10 cellular contexts compared by ENCODE assay signal in genomic region chr12:75177997-75178396, GRCh38. TPM values are rescaled to one million over a fixed set of nuclear protein-coding genes. Genes with fewer than 3 reads are reported as not detected.
A peak's percentile ranks its signal among the peaks of the same experiment; 100 is the strongest.
DNase-seq lines count a peak whose midpoint lies in the region; FAIRE-seq and TF ChIP-seq lines count a peak whose summit lies in the region.
"Had no signal": no experiment of that assay in that cellular context is flagged by ENCODE, and none has a peak within 500 bp of the region (broad histone marks: within the 10 kb centered on the region; RNA-seq: fewer than 3 reads in every experiment).

No MANE protein-coding gene starts in this region.

- peaks cover 2% of the 10 kb centered on the region for H3K27me3 Mint-ChIP-seq in activated CD4-positive, alpha-beta memory T cell treated with anti-CD3 and anti-CD28 coated beads, Interleukin-2, amount 10 ng/mL, durations not matched to agents 7 days and 5 days

- no peak overlapping the region for H3K27ac Mint-ChIP-seq in activated CD4-positive, alpha-beta memory T cell treated with anti-CD3 and anti-CD28 coated beads, Interleukin-2, amount 10 ng/mL, durations not matched to agents 7 days and 5 days

- no peak for TF ChIP-seq POLR2A in H54 (IDR thresholded peaks at IDR 0.05; ENCODE audit: low read depth, low read length)

- no peaks in the 10 kb centered on the region for H3K36me3 Mint-ChIP-seq in activated CD4-positive, alpha-beta memory T cell treated with anti-CD3 and anti-CD28 coated beads, Interleukin-2, amount 10 ng/mL, durations not matched to agents 7 days and 5 days (ENCODE audit: low read depth)

- CTCF ChIA-PET in activated CD4-positive, alpha-beta memory T cell treated with anti-CD3 and anti-CD28 coated beads, Interleukin-2, amount 10 ng/mL, durations not matched to agents 7 days and 5 days (lab: Charles Lee), result no interaction called here

- H3K4me1 Mint-ChIP-seq in activated CD4-positive, alpha-beta memory T cell treated with anti-CD3 and anti-CD28 coated beads, Interleukin-2, amount 10 ng/mL, durations not matched to agents 7 days and 5 days, result no peaks in the 10 kb centered on the region

- H3K4me3 Mint-ChIP-seq in activated CD4-positive, alpha-beta memory T cell treated with anti-CD3 and anti-CD28 coated beads, Interleukin-2, amount 10 ng/mL, durations not matched to agents 7 days and 5 days, result no peak overlapping the region

- no peaks in the 10 kb centered on the region for H3K9me3 Mint-ChIP-seq in activated CD4-positive, alpha-beta memory T cell treated with anti-CD3 and anti-CD28 coated beads, Interleukin-2, amount 10 ng/mL, durations not matched to agents 7 days and 5 days

- FAIRE-seq in H54 (lab: Jason Lieb, UNC), result peak; percentile 98

- DNase-seq in DMS53 (lab: John Stamatoyannopoulos, UW), result peak; percentile 87
- peak; percentile 9 for DNase-seq in H54 (ENCODE audit: insufficient read length, low spot score)
- peak; percentile 12 for DNase-seq in NCI-H2171 (lab: John Stamatoyannopoulos, UW)
- peak; percentile 85 for DNase-seq in fibroblast of villous mesenchyme (ENCODE audit: low read depth)
- no peak for DNase-seq in NCI-H2107 treated with DMSO at 0.1 percent for 48 hours (lab: John Stamatoyannopoulos, UW; ENCODE audit: unreplicated experiment)
- DNase-seq in SK-N-DZ (ENCODE audit: low spot score), result no peak
- DNase-seq in activated CD4-positive, alpha-beta memory T cell treated with anti-CD3 and anti-CD28 coated beads, Interleukin-2, amount 10 ng/mL, durations not matched to agents 7 days and 5 days, result no peak
- DNase-seq in OCI-M2 (lab: John Stamatoyannopoulos, UW; ENCODE audit: unreplicated experiment), result no peak
- DNase-seq: thyroid gland had no signal

- no peak for TF ChIP-seq CTCF in fibroblast of villous mesenchyme (IDR thresholded peaks at IDR 0.05; ENCODE audit: insufficient read depth, low read depth, low read length)

- H3K4me3 ChIP-seq in fibroblast of villous mesenchyme (ENCODE audit: low read depth, low read length), result no peak overlapping the region
- H3K4me3 ChIP-seq: thyroid gland had no signal

- POLR2A ChIA-PET in activated CD4-positive, alpha-beta memory T cell treated with anti-CD3 and anti-CD28 coated beads, Interleukin-2, amount 10 ng/mL, durations not matched to agents 7 days and 5 days (lab: Charles Lee), result no interaction called here

RNA-seq across cellular contexts. Expression of gene KCNC2, which starts 31.6 kb away (rescaled TPM):
- total RNA-seq in fibroblast of villous mesenchyme, result 0.43 TPM in 1 of 2 replicates, not detected in the other
- not detected in 2 replicates for polyA plus RNA-seq in SK-N-DZ (2014; cell fraction: cytosol; rRNA removed)
- not detected in 2 replicates for polyA plus RNA-seq in SK-N-DZ (2014; cell fraction: nucleus; rRNA removed)
- total RNA-seq in activated CD4-positive, alpha-beta memory T cell treated with anti-CD3 and anti-CD28 coated beads, Interleukin-2, amount 10 ng/mL, durations not matched to agents 7 days and 5 days, result not detected
- total RNA-seq: mononuclear cell, thyroid gland had no signal

Comparison
In these comparisons a context has a peak if more than half of its experiments do, and no peak if none do; other contexts are left out.
1. DNase-seq: peak in DMS53 (single experiment), H54 (single experiment), NCI-H2171 (single experiment) and fibroblast of villous mesenchyme (single experiment); none in NCI-H2107 treated with DMSO at 0.1 percent for 48 hours (single experiment), SK-N-DZ (single experiment), activated CD4-positive, alpha-beta memory T cell treated with anti-CD3 and anti-CD28 coated beads, Interleukin-2, amount 10 ng/mL, durations not matched to agents 7 days and 5 days (single experiment) and OCI-M2 (single experiment).